In the genomic region with DNA sequence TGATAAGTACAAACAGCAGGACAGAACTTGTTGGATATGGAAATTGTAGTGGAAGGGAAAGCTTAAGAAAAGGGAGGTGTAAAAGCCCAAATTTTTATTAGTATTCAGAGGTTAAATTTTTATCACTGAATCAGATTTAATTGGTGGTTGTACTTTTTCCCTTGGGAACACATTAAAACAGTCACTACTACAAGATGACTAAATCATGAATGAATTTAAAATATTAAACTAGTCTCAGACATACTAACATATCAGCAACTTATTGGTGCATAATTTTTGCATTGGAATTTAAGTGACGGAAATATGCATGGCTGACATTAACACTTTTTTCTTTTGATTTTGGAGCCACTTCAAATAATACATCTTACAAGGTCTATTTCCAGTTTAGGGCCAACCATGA, we compare ENCODE assay signal across 16 cellular contexts.
"Had no signal": no experiment of that assay in that cellular context is flagged by ENCODE, and none has a peak within 500 bp of the region (broad histone marks: within the 10 kb centered on the region; RNA-seq: fewer than 3 reads in every experiment).

No MANE protein-coding gene starts in this region.

- H3K4me1 ChIP-seq: neural progenitor cell, pancreas, thyroid gland had no signal

- H3K4me3 ChIP-seq: cardiac muscle cell, dorsolateral prefrontal cortex, lower lobe of right lung, neural progenitor cell, pancreas, thyroid gland had no signal

- ATAC-seq: left colon, lower lobe of right lung, pancreas, sciatic nerve had no signal

- H3K4me3 Mint-ChIP-seq: endodermal cell, neural progenitor cell had no signal

- DNase-seq: activated CD4-positive, CD25-positive, alpha-beta regulatory T cell treated with anti-CD3 and anti-CD28 coated beads, Interleukin-2, amount 50 U/mL, for 72 hours; activated naive CD4-positive, alpha-beta T cell treated with Interleukin-2 at 50 U/mL for 16 hours; aorta; dorsolateral prefrontal cortex; endodermal cell; erythroblast; left colon; lower lobe of right lung; pancreas; stimulated activated CD4-positive, alpha-beta T cell treated with anti-CD3 and anti-CD28 coated beads, Interleukin-12 subunit alpha, Interleukin-12 subunit beta, amount 100 ng/mL, for 4 hours; stimulated activated CD4-positive, alpha-beta T cell treated with anti-CD3 and anti-CD28 coated beads, Interleukin-2, amount 100 ng/mL, for 24 hours; T-helper 9 cell; thyroid gland had no signal

- H3K36me3 ChIP-seq: cardiac muscle cell, lower lobe of right lung, neural progenitor cell, pancreas, thyroid gland had no signal

- H3K27me3 ChIP-seq: cardiac muscle cell, dorsolateral prefrontal cortex, neural progenitor cell, pancreas, thyroid gland had no signal

- H3K9me3 ChIP-seq: lower lobe of right lung, pancreas, thyroid gland had no signal

- H3K4me1 Mint-ChIP-seq: endodermal cell had no signal

- H3K27ac ChIP-seq: cardiac muscle cell, dorsolateral prefrontal cortex, lower lobe of right lung, neural progenitor cell, pancreas, thyroid gland had no signal

- H3K9me3 Mint-ChIP-seq: endodermal cell had no signal

- H3K27ac Mint-ChIP-seq: endodermal cell, neural progenitor cell had no signal
